Comparison of ENCODE assay signal across 8 cellular contexts in the genomic region with DNA sequence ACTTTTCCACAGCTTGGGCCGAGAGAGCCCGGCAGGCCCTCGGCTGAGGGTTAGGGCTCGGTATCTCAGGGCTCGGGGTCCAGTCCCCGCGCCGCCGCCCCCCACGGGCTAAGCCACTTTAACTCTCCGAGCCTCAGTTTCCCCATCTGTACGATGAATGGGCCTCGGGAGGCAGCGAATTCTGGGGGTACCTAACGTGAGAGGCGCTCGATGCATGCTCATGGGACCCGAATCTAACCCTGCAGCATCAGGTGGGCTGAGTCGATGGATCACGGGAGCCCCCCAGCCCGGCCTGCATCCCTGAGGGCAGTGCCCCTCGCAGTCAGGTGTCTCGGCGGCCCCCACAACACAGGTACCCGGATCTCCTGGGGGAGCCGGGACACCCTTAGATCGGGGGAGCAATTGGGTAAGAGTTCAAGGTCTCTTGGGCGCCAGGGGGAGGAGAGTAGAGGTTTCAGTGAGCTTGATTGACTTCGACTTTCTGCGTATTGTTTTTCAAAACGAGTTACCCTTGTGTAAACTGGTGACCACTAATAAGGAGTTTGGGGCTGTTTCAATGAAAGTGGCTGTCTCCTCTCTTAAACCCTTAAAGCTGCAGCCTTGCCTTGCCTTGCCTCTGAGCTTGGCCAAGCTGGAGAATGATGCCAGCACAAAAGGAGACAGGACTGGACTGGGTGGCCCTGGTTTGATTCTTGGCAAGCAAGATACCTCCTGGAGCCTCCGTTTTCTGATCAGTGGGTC. TPM values are rescaled to one million over a fixed set of nuclear protein-coding genes. Genes with fewer than 3 reads are reported as not detected.
DNase-seq lines count a peak whose midpoint lies in the region; TF ChIP-seq lines count a peak whose summit lies in the region.

No MANE protein-coding gene starts in this region.

- H3K4me1 ChIP-seq in esophagus squamous epithelium: peaks cover 11 to 54% (median 17%) of the 10 kb centered on the region in 3 donors

- peaks cover 27% of the 10 kb centered on the region for H3K4me1 Mint-ChIP-seq in activated CD4-positive, alpha-beta memory T cell treated with anti-CD3 and anti-CD28 coated beads, Interleukin-2, amount 10 ng/mL, durations not matched to agents 7 days and 5 days
- peaks cover 15% of the 10 kb centered on the region for H3K4me1 Mint-ChIP-seq in nephron

- peak; percentile 11 for DNase-seq in activated CD4-positive, alpha-beta T cell treated with anti-CD3 and anti-CD28 coated beads for 1 hour
- no peak for DNase-seq in activated CD4-positive, alpha-beta T cell treated with anti-CD3 and anti-CD28 coated beads, Interleukin-2, amount 50 U/mL, for 4 hours
- no peak for DNase-seq in Jurkat, Clone E6-1 (ENCODE audit: low read depth, low spot score)
- peak; percentile 25 for DNase-seq in activated CD4-positive, alpha-beta memory T cell treated with anti-CD3 and anti-CD28 coated beads, Interleukin-2, amount 10 ng/mL, durations not matched to agents 7 days and 5 days
- DNase-seq in esophagus squamous epithelium (lab: John Stamatoyannopoulos, UW) (no peak), DMS114 treated with DMSO at 0.1 percent for 48 hours (lab: John Stamatoyannopoulos, UW; ENCODE audit: unreplicated experiment) (no peak), HPDE6-E6E7 (ENCODE audit: extremely low spot score) (no peak)

- peak overlapping the region; percentile 75 for H3K4me3 ChIP-seq in Jurkat, Clone E6-1 (ENCODE audit: low read length)
- H3K4me3 ChIP-seq in esophagus squamous epithelium: peak overlapping the region; percentile 93 to 100 (median 96)

- intact Hi-C loops in esophagus squamous epithelium (cut with DNase I): no loop called here

- no peaks in the 10 kb centered on the region for H3K9me3 ChIP-seq in esophagus squamous epithelium

- CTCF ChIA-PET in activated CD4-positive, alpha-beta memory T cell treated with anti-CD3 and anti-CD28 coated beads, Interleukin-2, amount 10 ng/mL, durations not matched to agents 7 days and 5 days (lab: Charles Lee): interaction anchor here (0.9 to 2.3 kb wide), 2 partner anchors 105 to 133 kb away, joined by 3 to 11 read pairs; a partner anchor contains a TSS

- peaks cover 4% of the 10 kb centered on the region for H3K36me3 Mint-ChIP-seq in activated CD4-positive, alpha-beta memory T cell treated with anti-CD3 and anti-CD28 coated beads, Interleukin-2, amount 10 ng/mL, durations not matched to agents 7 days and 5 days (ENCODE audit: low read depth)
- H3K36me3 Mint-ChIP-seq in nephron (ENCODE audit: low read depth): no peaks in the 10 kb centered on the region

- peak overlapping the region; percentile 93 to 98 (median 94) for H3K27ac ChIP-seq in esophagus squamous epithelium

- H3K9me3 Mint-ChIP-seq in activated CD4-positive, alpha-beta memory T cell treated with anti-CD3 and anti-CD28 coated beads, Interleukin-2, amount 10 ng/mL, durations not matched to agents 7 days and 5 days: no peaks in the 10 kb centered on the region
- no peaks in the 10 kb centered on the region for H3K9me3 Mint-ChIP-seq in nephron

- no peaks in the 10 kb centered on the region for H3K27me3 ChIP-seq in esophagus squamous epithelium

- no peaks in the 10 kb centered on the region for H3K27me3 Mint-ChIP-seq in activated CD4-positive, alpha-beta memory T cell treated with anti-CD3 and anti-CD28 coated beads, Interleukin-2, amount 10 ng/mL, durations not matched to agents 7 days and 5 days
- H3K27me3 Mint-ChIP-seq in nephron (ENCODE audit: low read depth): no peaks in the 10 kb centered on the region

- POLR2A ChIA-PET in activated CD4-positive, alpha-beta memory T cell treated with anti-CD3 and anti-CD28 coated beads, Interleukin-2, amount 10 ng/mL, durations not matched to agents 7 days and 5 days (lab: Charles Lee): interaction anchor here (0.8 to 3.0 kb wide), 13 partner anchors 12 to 403 kb away, joined by 3 to 18 read pairs (median 5); a partner anchor contains a TSS

- WGBS in esophagus squamous epithelium, 2 donors: 2% methylated on average over 9 to 13 of the region's 32 CpGs

- no peaks in the 10 kb centered on the region for H3K36me3 ChIP-seq in esophagus squamous epithelium

- no peak for TF ChIP-seq POLR2A in esophagus squamous epithelium (IDR thresholded peaks at IDR 0.05)

- peak in 1 of 6 experiments; percentile 4 for TF ChIP-seq CTCF in esophagus squamous epithelium (IDR thresholded peaks at IDR 0.05)
- no peak for TF ChIP-seq CTCF in nephron (IDR thresholded peaks at IDR 0.05; ENCODE audit: unreplicated experiment in 3 of 3)

- peak overlapping the region; percentile 63 for H3K27ac Mint-ChIP-seq in activated CD4-positive, alpha-beta memory T cell treated with anti-CD3 and anti-CD28 coated beads, Interleukin-2, amount 10 ng/mL, durations not matched to agents 7 days and 5 days
- peak overlapping the region; percentile 65 to 79 (median 70) for H3K27ac Mint-ChIP-seq in nephron

- peak overlapping the region; percentile 86 for H3K4me3 Mint-ChIP-seq in activated CD4-positive, alpha-beta memory T cell treated with anti-CD3 and anti-CD28 coated beads, Interleukin-2, amount 10 ng/mL, durations not matched to agents 7 days and 5 days
- peak overlapping the region; percentile 88 to 93 (median 89) for H3K4me3 Mint-ChIP-seq in nephron

RNA-seq across cellular contexts. Expression of a gene that starts 0.6 kb away (rescaled TPM):
- 32.8 TPM for polyA plus RNA-seq in Jurkat, Clone E6-1 (2012; ENCODE audit: insufficient read depth, insufficient read length)
- total RNA-seq in activated CD4-positive, alpha-beta memory T cell treated with anti-CD3 and anti-CD28 coated beads, Interleukin-2, amount 10 ng/mL, durations not matched to agents 7 days and 5 days: 10 to 100 TPM; 34.0 to 45.3 TPM
- 100 to 1,000 TPM in 1 of 4 donors, 10 to 100 TPM in 3; 71.0 to 116 (median 81.6) TPM for total RNA-seq in esophagus squamous epithelium

RNA-seq across cellular contexts. Expression of a gene that starts 36.8 kb away (rescaled TPM):
- polyA plus RNA-seq in Jurkat, Clone E6-1 (2012; ENCODE audit: insufficient read depth, insufficient read length): 36.7 TPM
- total RNA-seq in activated CD4-positive, alpha-beta memory T cell treated with anti-CD3 and anti-CD28 coated beads, Interleukin-2, amount 10 ng/mL, durations not matched to agents 7 days and 5 days: 10 to 100 TPM; 47.7 to 51.7 TPM
- 10 to 100 TPM; 27.0 to 38.2 (median 33.5) TPM for total RNA-seq in esophagus squamous epithelium

Comparison
In these comparisons a context has a peak if more than half of its experiments do, and no peak if none do; other contexts are left out.
1. DNase-seq: peak in activated CD4-positive, alpha-beta T cell treated with anti-CD3 and anti-CD28 coated beads for 1 hour (single experiment) and activated CD4-positive, alpha-beta memory T cell treated with anti-CD3 and anti-CD28 coated beads, Interleukin-2, amount 10 ng/mL, durations not matched to agents 7 days and 5 days (single experiment); none in activated CD4-positive, alpha-beta T cell treated with anti-CD3 and anti-CD28 coated beads, Interleukin-2, amount 50 U/mL, for 4 hours (0 of 2), Jurkat, Clone E6-1 (single experiment), esophagus squamous epithelium (single experiment), DMS114 treated with DMSO at 0.1 percent for 48 hours (single experiment) and HPDE6-E6E7 (single experiment).